30 cellular contexts compared by ENCODE assay signal in genomic region chrX:150282953-150283352, GRCh38.
"Had no signal": no experiment of that assay in that cellular context is flagged by ENCODE, and none has a peak within 500 bp of the region (broad histone marks: within the 10 kb centered on the region; RNA-seq: fewer than 3 reads in every experiment).

No MANE protein-coding gene starts in this region.

- FAIRE-seq: bronchial epithelial cell, frontal cortex had no signal

- H3K36me3 ChIP-seq: ascending aorta, brain microvascular endothelial cell had no signal

- H3K27ac ChIP-seq: ascending aorta, brain microvascular endothelial cell, coronary artery, dorsolateral prefrontal cortex had no signal

- DNase-seq: activated CD4-positive, alpha-beta memory T cell treated with anti-CD3 and anti-CD28 coated beads for 36 hours; activated CD4-positive, alpha-beta T cell treated with anti-CD3 and anti-CD28 coated beads for 36 hours; activated CD4-positive, alpha-beta T cell treated with anti-CD3 and anti-CD28 coated beads, Interleukin-2, amount 10 ng/mL, durations not matched to agents 24 days and 14 days; activated CD4-positive, CD25-positive, alpha-beta regulatory T cell; activated CD4-positive, CD25-positive, alpha-beta regulatory T cell treated with anti-CD3 and anti-CD28 coated beads, Interleukin-2, amount 50 U/mL, for 72 hours; activated CD8-positive, alpha-beta memory T cell treated with anti-CD3 and anti-CD28 coated beads, Interleukin-2, amount 10 ng/mL, durations not matched to agents 7 days and 5 days; activated CD8-positive, alpha-beta memory T cell treated with anti-CD3 and anti-CD28 coated beads, Interleukin-2, amount 50 U/mL, for 4 hours; activated CD8-positive, alpha-beta T cell treated with anti-CD3 and anti-CD28 coated beads, Interleukin-2, amount 10 ng/mL, durations not matched to agents 7 days and 5 days; activated effector memory CD4-positive, alpha-beta T cell treated with anti-CD3 and anti-CD28 coated beads, Interleukin-2, amount 50 U/mL, for 16 hours; activated naive CD4-positive, alpha-beta T cell treated with anti-CD3 and anti-CD28 coated beads for 36 hours; activated naive CD8-positive, alpha-beta T cell treated with anti-CD3 and anti-CD28 coated beads, Interleukin-2, amount 10 ng/mL, durations not matched to agents 7 days and 5 days; activated T-cell treated with anti-CD3 and anti-CD28 coated beads, Interleukin-2, amount 50 U/mL, for 1 hour; activated T-cell treated with anti-CD3 and anti-CD28 coated beads, Interleukin-2, amount 50 U/mL, for 48 hours; brain microvascular endothelial cell; dorsolateral prefrontal cortex; effector memory CD4-positive, alpha-beta T cell; endodermal cell; foreskin fibroblast; head of caudate nucleus; T-helper 2 cell had no signal

- H3K27ac Mint-ChIP-seq: activated CD4-positive, alpha-beta memory T cell treated with anti-CD3 and anti-CD28 coated beads for 36 hours; activated CD4-positive, alpha-beta T cell treated with anti-CD3 and anti-CD28 coated beads for 36 hours; activated CD4-positive, alpha-beta T cell treated with anti-CD3 and anti-CD28 coated beads, Interleukin-2, amount 10 ng/mL, durations not matched to agents 24 days and 14 days; activated CD8-positive, alpha-beta memory T cell treated with anti-CD3 and anti-CD28 coated beads, Interleukin-2, amount 10 ng/mL, durations not matched to agents 7 days and 5 days; activated CD8-positive, alpha-beta T cell treated with anti-CD3 and anti-CD28 coated beads, Interleukin-2, amount 10 ng/mL, durations not matched to agents 7 days and 5 days; activated naive CD4-positive, alpha-beta T cell treated with anti-CD3 and anti-CD28 coated beads for 36 hours; activated naive CD4-positive, alpha-beta T cell treated with anti-CD3 and anti-CD28 coated beads, Interleukin-2, amount 50 U/mL, for 72 hours; activated naive CD8-positive, alpha-beta T cell treated with anti-CD3 and anti-CD28 coated beads, Interleukin-2, amount 10 ng/mL, durations not matched to agents 7 days and 5 days; activated T-helper 1 cell treated with anti-CD3 and anti-CD28 coated beads, Interleukin-12 subunit alpha, Interleukin-12 subunit beta, Interleukin-2, Interleukin-4 antibody, amounts not matched to agents 30 ng/mL and 10 ng/mL and 1 ng/mL, durations not matched to agents 14 hours and 24 hours and 36 hours; activated T-helper 2 cell treated with anti-CD3 and anti-CD28 coated beads, Interferon-gamma antibody, Interleukin-2, Interleukin-4, amounts not matched to agents 10 μg/mL and 5 μg/mL and 100 μg/mL, durations not matched to agents 14 hours and 24 hours and 36 hours; dendritic cell treated with granulocyte-macrophage colony-stimulating factor and Interleukin-4, amounts not matched to agents 40 ng/mL and 50 ng/mL, for 4 days; endodermal cell had no signal

- H3K4me3 Mint-ChIP-seq: activated CD4-positive, alpha-beta memory T cell treated with anti-CD3 and anti-CD28 coated beads for 36 hours; activated CD4-positive, alpha-beta T cell treated with anti-CD3 and anti-CD28 coated beads for 36 hours; activated CD4-positive, alpha-beta T cell treated with anti-CD3 and anti-CD28 coated beads, Interleukin-2, amount 10 ng/mL, durations not matched to agents 24 days and 14 days; activated CD8-positive, alpha-beta memory T cell treated with anti-CD3 and anti-CD28 coated beads, Interleukin-2, amount 10 ng/mL, durations not matched to agents 7 days and 5 days; activated CD8-positive, alpha-beta T cell treated with anti-CD3 and anti-CD28 coated beads, Interleukin-2, amount 10 ng/mL, durations not matched to agents 7 days and 5 days; activated naive CD4-positive, alpha-beta T cell treated with anti-CD3 and anti-CD28 coated beads for 36 hours; activated naive CD8-positive, alpha-beta T cell treated with anti-CD3 and anti-CD28 coated beads, Interleukin-2, amount 10 ng/mL, durations not matched to agents 7 days and 5 days; activated T-helper 1 cell treated with anti-CD3 and anti-CD28 coated beads, Interleukin-12 subunit alpha, Interleukin-12 subunit beta, Interleukin-2, Interleukin-4 antibody, amounts not matched to agents 30 ng/mL and 10 ng/mL and 1 ng/mL, durations not matched to agents 14 hours and 24 hours and 36 hours; central memory CD8-positive, alpha-beta T cell; dendritic cell treated with granulocyte-macrophage colony-stimulating factor and Interleukin-4, amounts not matched to agents 40 ng/mL and 50 ng/mL, for 4 days; endodermal cell had no signal

- H3K27me3 Mint-ChIP-seq: activated CD4-positive, alpha-beta T cell treated with anti-CD3 and anti-CD28 coated beads for 36 hours; activated CD4-positive, alpha-beta T cell treated with anti-CD3 and anti-CD28 coated beads, Interleukin-2, amount 10 ng/mL, durations not matched to agents 24 days and 14 days; activated CD8-positive, alpha-beta memory T cell treated with anti-CD3 and anti-CD28 coated beads, Interleukin-2, amount 10 ng/mL, durations not matched to agents 7 days and 5 days; dendritic cell treated with granulocyte-macrophage colony-stimulating factor and Interleukin-4, amounts not matched to agents 40 ng/mL and 50 ng/mL, for 4 days had no signal

- H3K4me1 ChIP-seq: ascending aorta had no signal

- H3K27me3 ChIP-seq: ascending aorta, brain microvascular endothelial cell had no signal

- ATAC-seq: activated CD4-positive, alpha-beta T cell treated with anti-CD3 and anti-CD28 coated beads for 36 hours; activated CD8-positive, alpha-beta memory T cell treated with anti-CD3 and anti-CD28 coated beads, Interleukin-2, amount 10 ng/mL, durations not matched to agents 7 days and 5 days; activated CD8-positive, alpha-beta T cell treated with anti-CD3 and anti-CD28 coated beads, Interleukin-2, amount 10 ng/mL, durations not matched to agents 7 days and 5 days; activated naive CD4-positive, alpha-beta T cell treated with anti-CD3 and anti-CD28 coated beads, Interleukin-2, amount 50 U/mL, for 72 hours; esophagus mucosa had no signal

- H3K4me3 ChIP-seq: ascending aorta, coronary artery, dorsolateral prefrontal cortex had no signal

- H3K4me1 Mint-ChIP-seq: activated CD4-positive, alpha-beta T cell treated with anti-CD3 and anti-CD28 coated beads for 36 hours; activated CD4-positive, alpha-beta T cell treated with anti-CD3 and anti-CD28 coated beads, Interleukin-2, amount 10 ng/mL, durations not matched to agents 24 days and 14 days; activated CD8-positive, alpha-beta memory T cell treated with anti-CD3 and anti-CD28 coated beads, Interleukin-2, amount 10 ng/mL, durations not matched to agents 7 days and 5 days; activated naive CD8-positive, alpha-beta T cell treated with anti-CD3 and anti-CD28 coated beads, Interleukin-2, amount 10 ng/mL, durations not matched to agents 7 days and 5 days; central memory CD8-positive, alpha-beta T cell; endodermal cell had no signal

- H3K9me3 ChIP-seq: ascending aorta had no signal

- H3K36me3 Mint-ChIP-seq: activated CD4-positive, alpha-beta memory T cell treated with anti-CD3 and anti-CD28 coated beads for 36 hours; activated CD8-positive, alpha-beta memory T cell treated with anti-CD3 and anti-CD28 coated beads, Interleukin-2, amount 10 ng/mL, durations not matched to agents 7 days and 5 days; activated naive CD4-positive, alpha-beta T cell treated with anti-CD3 and anti-CD28 coated beads, Interleukin-2, amount 50 U/mL, for 72 hours; activated naive CD8-positive, alpha-beta T cell treated with anti-CD3 and anti-CD28 coated beads, Interleukin-2, amount 10 ng/mL, durations not matched to agents 7 days and 5 days had no signal

- H3K9me3 Mint-ChIP-seq: activated CD4-positive, alpha-beta memory T cell treated with anti-CD3 and anti-CD28 coated beads for 36 hours; activated CD4-positive, alpha-beta T cell treated with anti-CD3 and anti-CD28 coated beads, Interleukin-2, amount 10 ng/mL, durations not matched to agents 24 days and 14 days; activated naive CD4-positive, alpha-beta T cell treated with anti-CD3 and anti-CD28 coated beads for 36 hours; activated naive CD4-positive, alpha-beta T cell treated with anti-CD3 and anti-CD28 coated beads, Interleukin-2, amount 50 U/mL, for 72 hours; activated naive CD8-positive, alpha-beta T cell treated with anti-CD3 and anti-CD28 coated beads, Interleukin-2, amount 10 ng/mL, durations not matched to agents 7 days and 5 days; activated T-helper 1 cell treated with anti-CD3 and anti-CD28 coated beads, Interleukin-12 subunit alpha, Interleukin-12 subunit beta, Interleukin-2, Interleukin-4 antibody, amounts not matched to agents 30 ng/mL and 10 ng/mL and 1 ng/mL, durations not matched to agents 14 hours and 24 hours and 36 hours; activated T-helper 2 cell treated with anti-CD3 and anti-CD28 coated beads, Interferon-gamma antibody, Interleukin-2, Interleukin-4, amounts not matched to agents 10 μg/mL and 5 μg/mL and 100 μg/mL, durations not matched to agents 14 hours and 24 hours and 36 hours; central memory CD8-positive, alpha-beta T cell; dendritic cell treated with granulocyte-macrophage colony-stimulating factor and Interleukin-4, amounts not matched to agents 40 ng/mL and 50 ng/mL, for 4 days had no signal
